ENCODE assay signal across 18 cellular contexts in the genomic region with DNA sequence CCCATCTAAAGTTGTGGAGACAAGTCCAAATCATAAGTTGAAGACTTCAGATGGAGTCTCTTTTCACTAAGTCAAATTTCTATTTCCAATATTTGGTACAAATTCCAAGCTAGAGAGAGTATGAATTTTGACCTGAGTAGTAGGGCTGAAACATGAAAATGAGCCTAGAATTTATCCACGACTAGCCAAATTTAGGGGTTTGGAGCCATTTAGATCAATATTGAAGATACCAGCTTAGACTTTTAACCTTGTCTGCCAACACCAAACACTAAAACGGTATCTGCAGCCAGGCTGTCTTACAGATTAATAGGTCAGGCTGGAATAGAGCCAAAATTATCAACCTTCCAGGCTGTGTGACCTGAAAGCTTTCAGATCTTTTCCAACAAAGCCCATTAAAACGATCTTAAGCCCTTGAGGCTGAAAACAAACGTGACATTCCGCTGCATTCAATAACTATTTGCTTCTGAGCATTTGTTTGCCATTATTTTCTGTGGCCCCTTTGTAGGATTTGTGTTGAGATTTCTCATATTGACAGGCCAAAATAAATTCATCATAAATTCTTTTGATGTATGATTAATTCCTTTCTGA.
DNase-seq lines count a peak whose midpoint lies in the region; ATAC-seq, FAIRE-seq and TF ChIP-seq lines count a peak whose summit lies in the region.
"Had no signal": no experiment of that assay in that cellular context is flagged by ENCODE, and none has a peak within 500 bp of the region (broad histone marks: within the 10 kb centered on the region; RNA-seq: fewer than 3 reads in every experiment).

No MANE protein-coding gene starts in this region.

- no peak overlapping the region for H3K27ac ChIP-seq in right lobe of liver
- H3K27ac ChIP-seq in HepG2 (ENCODE audit: extremely low read length, insufficient read depth, low read length): no peak overlapping the region
- H3K27ac ChIP-seq in H1 (ENCODE audit: low read depth, low read length): no peak overlapping the region
- H3K27ac ChIP-seq: C4-2B had no signal

- no peak overlapping the region for H2BK120ac ChIP-seq in H1 (replicated peaks; ENCODE audit: low read depth, low read length)

- intact Hi-C loops in right lobe of liver (cut with DNase I): no loop called here
- intact Hi-C loops in HepG2 (cut with micrococcal nuclease; ENCODE audit: unreplicated experiment): no loop called here
- intact Hi-C loops in posterior cingulate gyrus (cut with DNase I): no loop called here

- TF ChIP-seq POLR2A in right lobe of liver (IDR thresholded peaks at IDR 0.05) (no peak), HepG2 (IDR thresholded peaks at IDR 0.05; ENCODE audit: insufficient read depth in 1 of 2, low read depth in 2 of 2, low read length in 2 of 2) (no peak), H1 (IDR thresholded peaks at IDR 0.05; ENCODE audit: control extremely low read depth in 1 of 2, low read depth in 2 of 2, low read length in 2 of 2) (no peak)

- no peaks in the 10 kb centered on the region for H4K20me1 ChIP-seq in HepG2 (ENCODE audit: insufficient read depth, low read length)
- H4K20me1 ChIP-seq in H1 (replicated peaks in 1 of 2; ENCODE audit: control insufficient read depth in 1 of 2, insufficient read depth in 2 of 2, low read length in 2 of 2): no peaks in the 10 kb centered on the region

- H3K4ac ChIP-seq in H1 (replicated peaks; ENCODE audit: insufficient read length, low read depth, low read length): no peak overlapping the region

- H2BK12ac ChIP-seq in H1 (ENCODE audit: low read depth, low read length): no peak overlapping the region

- H3K9me3 ChIP-seq in right lobe of liver (no peaks in the 10 kb centered on the region), HepG2 (ENCODE audit: low read length) (peaks cover 10% of the 10 kb centered on the region; the same call in 1 of the 2 replicates), H1 (ENCODE audit: insufficient read depth in 2 of 2, low read depth in 1 of 2, low read length in 1 of 2) (peaks cover 0 to 3% of the 10 kb centered on the region in 2 experiments; a peak in 1 of 4 replicates)

- in situ Hi-C loops in HepG2 (cut with HindIII; ENCODE audit: extremely low pct_ligation_motif_present, low pct_unique_long_range_greater_than_20kb): no loop called here

- H2AFZ ChIP-seq in HepG2 (ENCODE audit: low read length) (no peak overlapping the region), H1 (ENCODE audit: low read length) (0 out of 2 replicates have a peak overlapping the region, but pooled peaks have one; percentile 76)

- no peak overlapping the region for H4K91ac ChIP-seq in H1 (replicated peaks; ENCODE audit: insufficient read length, low read length)

- TF ChIP-seq RAD21 in HepG2 (CRISPR knock-in tag; IDR thresholded peaks at IDR 0.05) (no peak), H1 (IDR thresholded peaks at IDR 0.05 in 1 of 2, conservative IDR thresholded peaks at IDR 0.05 in 1 of 2; ENCODE audit: low read depth in 2 of 2, low read length in 2 of 2) (no peak)

- TF ChIP-seq EP300 in HepG2 (IDR thresholded peaks at IDR 0.05; ENCODE audit: low read depth in 2 of 2, low read length in 2 of 2): no peak
- TF ChIP-seq EP300 in HepG2 (CRISPR knock-in tag; IDR thresholded peaks at IDR 0.05; ENCODE audit: borderline replicate concordance): no peak
- TF ChIP-seq EP300 in H1 (IDR thresholded peaks at IDR 0.05; ENCODE audit: borderline replicate concordance in 1 of 2, low read depth in 2 of 2, low read length in 2 of 2): no peak

- no peak overlapping the region for H3K56ac ChIP-seq in H1 (replicated peaks; ENCODE audit: insufficient read length, low read depth, low read length)

- H3K23ac ChIP-seq in H1 (ENCODE audit: insufficient read length): no peak overlapping the region

- FAIRE-seq in HepG2 (lab: Jason Lieb, UNC) (no peak), H1 (lab: Jason Lieb, UNC) (no peak)
- FAIRE-seq: H54 had no signal

- H3K79me2 ChIP-seq in HepG2 (ENCODE audit: insufficient read depth, low read length) (no peaks in the 10 kb centered on the region), H1 (ENCODE audit: control insufficient read depth in 1 of 2, insufficient read depth in 2 of 2, low read length in 2 of 2) (no peaks in the 10 kb centered on the region)

- no peaks in the 10 kb centered on the region for H3K36me3 ChIP-seq in right lobe of liver
- no peaks in the 10 kb centered on the region for H3K36me3 ChIP-seq in HepG2 (replicated peaks in 1 of 2; ENCODE audit: control insufficient read depth in 1 of 2, insufficient read depth in 2 of 2, low read length in 2 of 2)
- H3K36me3 ChIP-seq in H1 (ENCODE audit: control insufficient read depth in 2 of 4, insufficient read depth in 4 of 4, low read length in 3 of 4): no peaks in the 10 kb centered on the region

- no peak overlapping the region for H3K18ac ChIP-seq in H1 (ENCODE audit: extremely low read depth, low read length)

- BruUV-seq in HepG2 (replicated peaks; lab: Mats Ljungman, UMichigan): no TSS peak

- CTCF ChIA-PET in HepG2 (lab: Yijun Ruan, JAX; ENCODE audit: low intra/inter-chr PET ratio, low total read pairs): no interaction called here
- CTCF ChIA-PET in H1 (lab: Charles Lee; ENCODE audit: partially characterized antibody): no interaction called here

- 26% methylated on average over 5 of the region's 5 CpGs for WGBS in right lobe of liver (ENCODE audit: insufficient coverage, low coverage, low lambda C conversion rate, missing lambda C conversion rate)
- 6% methylated on average over 5 of the region's 5 CpGs for WGBS in HepG2 (ENCODE audit: low lambda C conversion rate)
- 91% methylated on average over 5 of the region's 5 CpGs; no CpG with 5 or more reads in 1 of the 2 experiments for WGBS in H1 (ENCODE audit: extremely low coverage in 1 of 2, insufficient coverage in 1 of 2, insufficient read length in 1 of 2, insufficient replicate concordance in 2 of 2, low coverage in 1 of 2, low lambda C conversion rate in 2 of 2, missing lambda C conversion rate in 1 of 2), 2 experiments

- H4K5ac ChIP-seq in H1 (ENCODE audit: insufficient read length, low read depth, low read length): no peak overlapping the region

- ATAC-seq in right lobe of liver: peak in 3 of 4 donors; percentile 40 to 46 (median 42)
- ATAC-seq in HepG2: no peak

- H4K8ac ChIP-seq in H1 (ENCODE audit: extremely low read depth, insufficient read depth, low read length): no peak overlapping the region

- H3K27me3 ChIP-seq in right lobe of liver (no peaks in the 10 kb centered on the region), HepG2 (ENCODE audit: control insufficient read depth in 1 of 2, insufficient read depth in 2 of 2, low read length in 2 of 2) (no peaks in the 10 kb centered on the region), H1 (replicated peaks in 1 of 4; ENCODE audit: control insufficient read depth in 3 of 4, extremely low read depth in 1 of 4, insufficient read depth in 3 of 4, low read length in 3 of 4) (peaks cover 0 to 1% (median 0%) of the 10 kb centered on the region in 4 experiments; a peak in 1 of 7 replicates)

- H3K23me2 ChIP-seq in H1 (ENCODE audit: low read depth, low read length): no peaks in the 10 kb centered on the region

- POLR2A ChIA-PET in HepG2 (lab: Yijun Ruan, JAX): no interaction called here
- POLR2A ChIA-PET in H1 (lab: Charles Lee; ENCODE audit: partially characterized antibody): no interaction called here

- DNase-seq in right lobe of liver (no peak), HepG2 (ENCODE audit: low spot score) (no peak), NCI-H1048 (lab: John Stamatoyannopoulos, UW) (peak; percentile 59), H1 (ENCODE audit: low read depth in 1 of 2, low spot score in 2 of 2) (no peak), NCI-H1436 treated with DMSO at 0.1 percent for 48 hours (lab: John Stamatoyannopoulos, UW) (no peak), posterior cingulate gyrus (no peak), NCI-H146 (lab: John Stamatoyannopoulos, UW) (no peak)
- DNase-seq: ACHN, DND-41, NCI-H1092 treated with DMSO at 0.1 percent for 48 hours, NCI-H1930, NCI-H2171, NCI-H526, OCI-M1, SHP77, T-helper 1 cell had no signal

- no peak overlapping the region for H2BK20ac ChIP-seq in H1 (ENCODE audit: low read length)

- no peak overlapping the region for H3K4me3 ChIP-seq in right lobe of liver
- no peak overlapping the region for H3K4me3 ChIP-seq in HepG2 (replicated peaks in 1 of 3; ENCODE audit: insufficient read depth in 1 of 3, low read depth in 2 of 3, low read length in 3 of 3)
- H3K4me3 ChIP-seq in H1 (ENCODE audit: extremely low read depth in 1 of 4, insufficient read depth in 2 of 4, low read depth in 3 of 4, low read length in 4 of 4): no peak overlapping the region

- H2AK5ac ChIP-seq in H1 (ENCODE audit: low read depth, low read length): no peak overlapping the region

- H3K4me2 ChIP-seq in HepG2 (ENCODE audit: low read depth, low read length) (no peak overlapping the region), H1 (ENCODE audit: insufficient read depth in 1 of 2, low read depth in 2 of 2, low read length in 2 of 2) (no peak overlapping the region)

- H2BK15ac ChIP-seq in H1 (ENCODE audit: low read length): no peak overlapping the region

- H3K14ac ChIP-seq in H1 (ENCODE audit: insufficient read length): no peak overlapping the region

- H2BK5ac ChIP-seq in H1 (ENCODE audit: low read depth, low read length): no peak overlapping the region

- TF ChIP-seq CTCF in right lobe of liver (IDR thresholded peaks at IDR 0.05) (no peak), HepG2 (CRISPR knock-in tag; IDR thresholded peaks at IDR 0.05) (no peak), H1 (IDR thresholded peaks at IDR 0.05; ENCODE audit: control extremely low read depth in 1 of 3, insufficient read depth in 1 of 3, low read depth in 1 of 3, low read length in 3 of 3) (no peak)

- no peaks in the 10 kb centered on the region for H3K79me1 ChIP-seq in H1 (ENCODE audit: low read depth, low read length)

- H3K9ac ChIP-seq in HepG2 (ENCODE audit: insufficient read depth, low read depth, low read length) (no peak overlapping the region), H1 (replicated peaks in 1 of 4; ENCODE audit: extremely low read depth in 1 of 4, low read depth in 3 of 4, low read length in 3 of 4) (no peak overlapping the region)

- H3K4me1 ChIP-seq in right lobe of liver (no peaks in the 10 kb centered on the region), HepG2 (ENCODE audit: insufficient read depth, low read length) (no peaks in the 10 kb centered on the region), H1 (replicated peaks in 1 of 4; ENCODE audit: control insufficient read depth in 3 of 4, insufficient read depth in 4 of 4, low read length in 3 of 4) (no peaks in the 10 kb centered on the region)

TF ChIP-seq in HepG2, 621 proteins besides CTCF, POLR2A, EP300 and RAD21 (continues in another document):
- TF ChIP-seq RAD51 (IDR thresholded peaks at IDR 0.05; ENCODE audit: borderline replicate concordance): no peak

TF ChIP-seq in H1, 55 proteins besides CTCF, POLR2A, EP300 and RAD21:
- TF ChIP-seq CBX8 (IDR thresholded peaks at IDR 0.05; ENCODE audit: borderline replicate concordance, low read depth, low read length) (no peak), GABPA (IDR thresholded peaks at IDR 0.05; ENCODE audit: borderline replicate concordance, insufficient read depth, low read length) (no peak)
- TF ChIP-seq, protein P1, sequence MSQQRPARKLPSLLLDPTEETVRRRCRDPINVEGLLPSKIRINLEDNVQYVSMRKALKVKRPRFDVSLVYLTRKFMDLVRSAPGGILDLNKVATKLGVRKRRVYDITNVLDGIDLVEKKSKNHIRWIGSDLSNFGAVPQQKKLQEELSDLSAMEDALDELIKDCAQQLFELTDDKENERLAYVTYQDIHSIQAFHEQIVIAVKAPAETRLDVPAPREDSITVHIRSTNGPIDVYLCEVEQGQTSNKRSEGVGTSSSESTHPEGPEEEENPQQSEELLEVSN (IDR thresholded peaks at IDR 0.05): no peak
